10 cellular contexts compared by ENCODE assay signal in the genomic region with DNA sequence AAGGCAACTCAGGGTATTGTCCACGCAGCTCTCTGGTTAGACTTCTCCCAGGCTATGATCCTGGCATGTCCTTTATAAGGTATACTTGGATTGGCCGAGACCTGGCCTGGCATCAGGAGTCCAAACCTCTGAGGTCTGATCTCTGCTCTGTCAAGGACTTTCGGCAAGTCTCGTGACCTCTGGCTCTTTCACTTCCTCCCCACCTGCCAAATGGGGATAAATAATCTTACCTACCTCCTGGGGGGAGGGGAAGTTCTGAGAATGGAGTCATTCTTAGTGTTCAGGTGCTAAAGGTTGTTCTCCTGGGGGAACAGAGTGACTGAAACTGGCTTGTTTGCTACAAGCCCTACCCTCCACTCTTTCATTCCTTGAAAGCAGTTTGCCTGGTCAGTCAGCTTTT. TPM values are rescaled to one million over a fixed set of nuclear protein-coding genes. Genes with fewer than 3 reads are reported as not detected.
DNase-seq lines count a peak whose midpoint lies in the region; ATAC-seq lines count a peak whose summit lies in the region.
"Had no signal": no experiment of that assay in that cellular context is flagged by ENCODE, and none has a peak within 500 bp of the region (broad histone marks: within the 10 kb centered on the region; RNA-seq: fewer than 3 reads in every experiment).

No MANE protein-coding gene starts in this region.

- H3K4me3 Mint-ChIP-seq in activated CD4-positive, alpha-beta T cell treated with anti-CD3 and anti-CD28 coated beads, Interleukin-2, amount 10 ng/mL, durations not matched to agents 24 days and 14 days = no peak overlapping the region
- H3K4me3 Mint-ChIP-seq in naive thymus-derived CD4-positive, alpha-beta T cell = peak overlapping the region in 1 of 10 donors; percentile 45

- no peaks in the 10 kb centered on the region for H3K27me3 Mint-ChIP-seq in activated CD4-positive, alpha-beta T cell treated with anti-CD3 and anti-CD28 coated beads, Interleukin-2, amount 10 ng/mL, durations not matched to agents 24 days and 14 days
- no peaks in the 10 kb centered on the region for H3K27me3 Mint-ChIP-seq in naive thymus-derived CD4-positive, alpha-beta T cell

- no peak for DNase-seq in activated CD4-positive, alpha-beta T cell treated with anti-CD3 and anti-CD28 coated beads, Interleukin-2, amount 10 ng/mL, durations not matched to agents 24 days and 14 days
- no peak for DNase-seq in activated CD4-positive, alpha-beta T cell treated with anti-CD3 and anti-CD28 coated beads for 4 hours
- DNase-seq in naive thymus-derived CD4-positive, alpha-beta T cell = no peak
- DNase-seq in ecto neural progenitor cell (ENCODE audit: low spot score) (no peak), AG20443 (ENCODE audit: low spot score) (no peak), GOT3 (lab: John Stamatoyannopoulos, UW) (no peak)
- DNase-seq: NCI-H526 treated with DMSO at 0.1 percent for 48 hours had no signal

- H3K27me3 ChIP-seq in naive thymus-derived CD4-positive, alpha-beta T cell (ENCODE audit: control insufficient read depth in 2 of 2, insufficient read depth in 2 of 2, low read length in 2 of 2) = no peaks in the 10 kb centered on the region
- H3K27me3 ChIP-seq: adrenal gland had no signal

- H3K27ac Mint-ChIP-seq in activated CD4-positive, alpha-beta T cell treated with anti-CD3 and anti-CD28 coated beads, Interleukin-2, amount 10 ng/mL, durations not matched to agents 24 days and 14 days = peak overlapping the region; percentile 45
- peak overlapping the region in 5 of 9 donors; percentile 39 to 71 (median 67) for H3K27ac Mint-ChIP-seq in naive thymus-derived CD4-positive, alpha-beta T cell

- intact Hi-C loops in activated CD4-positive, alpha-beta T cell treated with anti-CD3 and anti-CD28 coated beads, Interleukin-2, amount 10 ng/mL, durations not matched to agents 24 days and 14 days (cut with micrococcal nuclease) = no loop called here
- intact Hi-C loops in naive thymus-derived CD4-positive, alpha-beta T cell (cut with micrococcal nuclease) = no loop called here

- H3K9me3 ChIP-seq in naive thymus-derived CD4-positive, alpha-beta T cell (ENCODE audit: control insufficient read depth in 2 of 3, low read length in 3 of 3) = no peaks in the 10 kb centered on the region
- H3K9me3 ChIP-seq: adrenal gland had no signal

- ATAC-seq in GM21515 (IDR thresholded peaks at IDR 0.05; ENCODE audit: unreplicated experiment) (peak; percentile 77), HG03460 (IDR thresholded peaks at IDR 0.05; ENCODE audit: unreplicated experiment) (peak; percentile 78)
- ATAC-seq in naive thymus-derived CD4-positive, alpha-beta T cell = no peak

- CTCF ChIA-PET in naive thymus-derived CD4-positive, alpha-beta T cell (lab: Charles Lee) = interaction anchor here (1.9 kb wide), 1 partner anchor 28 kb away, joined by 6 read pairs; no protein-coding TSS in a partner anchor

- POLR2A ChIA-PET in naive thymus-derived CD4-positive, alpha-beta T cell (lab: Charles Lee) = interaction anchor here (0.6 to 1.2 kb wide), 4 partner anchors 20 to 42 kb away, joined by 3 to 5 read pairs (median 3); no protein-coding TSS in a partner anchor

- peaks cover 46% of the 10 kb centered on the region for H3K4me1 Mint-ChIP-seq in activated CD4-positive, alpha-beta T cell treated with anti-CD3 and anti-CD28 coated beads, Interleukin-2, amount 10 ng/mL, durations not matched to agents 24 days and 14 days
- H3K4me1 Mint-ChIP-seq in naive thymus-derived CD4-positive, alpha-beta T cell = peaks cover 26 to 81% (median 69%) of the 10 kb centered on the region in 7 donors

- H3K36me3 Mint-ChIP-seq in activated CD4-positive, alpha-beta T cell treated with anti-CD3 and anti-CD28 coated beads, Interleukin-2, amount 10 ng/mL, durations not matched to agents 24 days and 14 days (ENCODE audit: low read depth) = peaks cover 51% of the 10 kb centered on the region
- peaks cover 11 to 32% (median 17%) of the 10 kb centered on the region in 5 donors for H3K36me3 Mint-ChIP-seq in naive thymus-derived CD4-positive, alpha-beta T cell

- no peak overlapping the region for H3K4me3 ChIP-seq in naive thymus-derived CD4-positive, alpha-beta T cell (ENCODE audit: low read length)
- H3K4me3 ChIP-seq: adrenal gland had no signal

- peaks cover 16 to 36% of the 10 kb centered on the region in 2 donors for H3K4me1 ChIP-seq in naive thymus-derived CD4-positive, alpha-beta T cell (ENCODE audit: control insufficient read depth in 2 of 2, insufficient read depth in 2 of 2, low read length in 2 of 2)

- no peaks in the 10 kb centered on the region for H3K9me3 Mint-ChIP-seq in activated CD4-positive, alpha-beta T cell treated with anti-CD3 and anti-CD28 coated beads, Interleukin-2, amount 10 ng/mL, durations not matched to agents 24 days and 14 days
- H3K9me3 Mint-ChIP-seq in naive thymus-derived CD4-positive, alpha-beta T cell = peaks cover 0 to 2% (median 0%) of the 10 kb centered on the region in 11 donors

- H3K36me3 ChIP-seq in naive thymus-derived CD4-positive, alpha-beta T cell (ENCODE audit: control insufficient read depth in 2 of 3, insufficient read depth in 3 of 3, low read length in 3 of 3) = peaks cover 5 to 50% (median 6%) of the 10 kb centered on the region in 3 experiments

- no peak overlapping the region for H3K27ac ChIP-seq in naive thymus-derived CD4-positive, alpha-beta T cell (ENCODE audit: low read depth, low read length)
- H3K27ac ChIP-seq: adrenal gland had no signal

RNA-seq across cellular contexts. Expression of gene ATXN1L, which starts 7.6 kb away (rescaled TPM):
- total RNA-seq in activated CD4-positive, alpha-beta T cell treated with anti-CD3 and anti-CD28 coated beads, Interleukin-2, amount 10 ng/mL, durations not matched to agents 24 days and 14 days = 16.7 and 19.3 TPM in 2 replicates
- total RNA-seq in naive thymus-derived CD4-positive, alpha-beta T cell = 10 to 100 TPM; 24.6 to 52.9 (median 30.7) TPM
- 10 to 100 TPM in 1 of 2 donors, 1 to 10 TPM in 1; 8.9 to 10.7 TPM for polyA plus RNA-seq in naive thymus-derived CD4-positive, alpha-beta T cell

RNA-seq across cellular contexts. Expression of gene ZNF821, which starts 30.6 kb away (rescaled TPM):
- total RNA-seq in activated CD4-positive, alpha-beta T cell treated with anti-CD3 and anti-CD28 coated beads, Interleukin-2, amount 10 ng/mL, durations not matched to agents 24 days and 14 days = 5.9 and 6.5 TPM in 2 replicates
- total RNA-seq in naive thymus-derived CD4-positive, alpha-beta T cell = 10 to 100 TPM in 2 of 5 experiments, 1 to 10 TPM in 3; 2.6 to 13.3 (median 7.0) TPM
- polyA plus RNA-seq in naive thymus-derived CD4-positive, alpha-beta T cell = 1 to 10 TPM; 3.0 to 8.6 TPM

RNA-seq across cellular contexts. Expression of gene IST1, which starts 41.9 kb away (rescaled TPM):
- total RNA-seq in activated CD4-positive, alpha-beta T cell treated with anti-CD3 and anti-CD28 coated beads, Interleukin-2, amount 10 ng/mL, durations not matched to agents 24 days and 14 days = 149 and 156 TPM in 2 replicates
- 100 to 1,000 TPM; 176 to 303 (median 286) TPM for total RNA-seq in naive thymus-derived CD4-positive, alpha-beta T cell
- polyA plus RNA-seq in naive thymus-derived CD4-positive, alpha-beta T cell = 100 to 1,000 TPM; 130 to 231 TPM

RNA-seq across cellular contexts. Expression of gene AP1G1, which starts 44.8 kb away (rescaled TPM):
- 98.3 and 99.5 TPM in 2 replicates for total RNA-seq in activated CD4-positive, alpha-beta T cell treated with anti-CD3 and anti-CD28 coated beads, Interleukin-2, amount 10 ng/mL, durations not matched to agents 24 days and 14 days
- total RNA-seq in naive thymus-derived CD4-positive, alpha-beta T cell = 100 to 1,000 TPM in 2 of 5 experiments, 10 to 100 TPM in 3; 95.3 to 147 (median 100.0) TPM
- polyA plus RNA-seq in naive thymus-derived CD4-positive, alpha-beta T cell = 10 to 100 TPM in 1 of 2 donors, 1 to 10 TPM in 1; 6.7 to 12.8 TPM
